15 cellular contexts compared by ENCODE assay signal in the genomic region with DNA sequence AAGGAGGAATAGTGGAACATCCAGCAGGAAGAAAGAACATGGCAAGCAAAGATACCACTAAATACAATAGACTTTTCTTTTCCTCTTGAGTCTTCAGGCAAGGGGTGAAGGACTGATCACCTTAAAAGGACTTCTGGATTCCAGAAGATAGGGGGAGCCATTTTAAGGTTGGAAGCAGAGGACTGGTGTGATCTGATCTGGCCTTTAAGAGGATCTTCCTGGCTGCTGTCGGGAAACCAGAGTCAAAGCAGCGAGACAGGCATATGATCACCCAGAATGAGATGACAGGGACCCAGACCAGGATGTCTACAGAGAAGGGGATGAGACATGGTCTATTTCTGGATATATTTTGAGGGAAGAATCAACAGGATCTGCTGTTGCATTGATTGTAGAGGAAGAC.
DNase-seq lines count a peak whose midpoint lies in the region; ATAC-seq and TF ChIP-seq lines count a peak whose summit lies in the region.
"Had no signal": no experiment of that assay in that cellular context is flagged by ENCODE, and none has a peak within 500 bp of the region (broad histone marks: within the 10 kb centered on the region; RNA-seq: fewer than 3 reads in every experiment).

No MANE protein-coding gene starts in this region.

- TF ChIP-seq CTCF in GM12865 (IDR thresholded peaks at IDR 0.05; ENCODE audit: insufficient read depth, low read depth, low read length, missing control alignments) (no peak), endothelial cell (IDR thresholded peaks at IDR 0.05; ENCODE audit: unreplicated experiment) (peak; percentile 33), gastrocnemius medialis (IDR thresholded peaks at IDR 0.05 in 4 of 5, conservative IDR thresholded peaks at IDR 0.05 in 1 of 5) (peak in 4 of 5 experiments; percentile 6 to 32 (median 24)), upper lobe of right lung (IDR thresholded peaks at IDR 0.05) (no peak)

- no peaks in the 10 kb centered on the region for H3K4me1 ChIP-seq in NT2/D1 (ENCODE audit: insufficient read depth, insufficient read length)
- H3K4me1 ChIP-seq in gastrocnemius medialis, result no peaks in the 10 kb centered on the region
- no peaks in the 10 kb centered on the region for H3K4me1 ChIP-seq in upper lobe of right lung
- H3K4me1 ChIP-seq: esophagus squamous epithelium had no signal

- DNase-seq in GM12865 (ENCODE audit: low read depth), result peak; percentile 9
- peak; percentile 49 for DNase-seq in NT2/D1 (ENCODE audit: low read depth, low spot score)
- no peak for DNase-seq in endothelial cell (ENCODE audit: low spot score)
- peak; percentile 57 to 60 for DNase-seq in gastrocnemius medialis
- DNase-seq in upper lobe of right lung, result no peak
- no peak for DNase-seq in HEK293T (ENCODE audit: extremely low spot score)
- DNase-seq in NCI-H2029 (lab: John Stamatoyannopoulos, UW), result no peak
- DNase-seq: activated CD4-positive, alpha-beta T cell treated with anti-CD3 and anti-CD28 coated beads for 36 hours; activated T-cell treated with anti-CD3 and anti-CD28 coated beads, Interleukin-2, amount 50 U/mL, for 1 hour; esophagus squamous epithelium; mesenchymal stem cell; NCI-H1048; NCI-H446; stimulated activated naive CD4-positive, alpha-beta T cell had no signal

- POLR2A ChIA-PET in HEK293T (lab: Yijun Ruan, JAX), result no interaction called here

- no peaks in the 10 kb centered on the region for H3K9me3 Mint-ChIP-seq in endothelial cell (ENCODE audit: unreplicated experiment)
- H3K9me3 Mint-ChIP-seq: T-helper 1 cell treated with Interleukin-12 subunit alpha and Interleukin-12 subunit beta and Interleukin-4 antibody, amounts not matched to agents 30 μg/mL and 1 μg/mL, for 36 hours had no signal

- no peak overlapping the region for H3K27ac Mint-ChIP-seq in endothelial cell (ENCODE audit: unreplicated experiment)
- H3K27ac Mint-ChIP-seq: activated CD4-positive, alpha-beta T cell treated with anti-CD3 and anti-CD28 coated beads for 36 hours; T-helper 1 cell treated with Interleukin-12 subunit alpha and Interleukin-12 subunit beta and Interleukin-4 antibody, amounts not matched to agents 30 μg/mL and 1 μg/mL, for 36 hours had no signal

- H3K36me3 ChIP-seq in NT2/D1 (ENCODE audit: insufficient read depth, insufficient read length, low read length), result no peaks in the 10 kb centered on the region
- H3K36me3 ChIP-seq in gastrocnemius medialis, result no peaks in the 10 kb centered on the region
- H3K36me3 ChIP-seq in upper lobe of right lung, result no peaks in the 10 kb centered on the region
- H3K36me3 ChIP-seq: esophagus squamous epithelium had no signal

- in situ Hi-C loops in gastrocnemius medialis (cut with MboI; ENCODE audit: low sequenced_read_pairs in 4 of 4), result loop anchor here in 1 of 4 donors (5.0 kb wide), 1 partner anchor 428 kb away; no protein-coding TSS in a partner anchor

- CTCF ChIA-PET in HEK293T (lab: Yijun Ruan, JAX), result no interaction called here

- no peaks in the 10 kb centered on the region for H3K4me1 Mint-ChIP-seq in endothelial cell (ENCODE audit: unreplicated experiment)
- H3K4me1 Mint-ChIP-seq: activated CD4-positive, alpha-beta T cell treated with anti-CD3 and anti-CD28 coated beads for 36 hours had no signal

- ATAC-seq in gastrocnemius medialis (peak; percentile 94 to 97), upper lobe of right lung (no peak)
- ATAC-seq: activated CD4-positive, alpha-beta T cell treated with anti-CD3 and anti-CD28 coated beads for 36 hours had no signal

- TF ChIP-seq POLR2A in gastrocnemius medialis (IDR thresholded peaks at IDR 0.05), result no peak

- no peak overlapping the region for H3K9ac ChIP-seq in NT2/D1 (ENCODE audit: insufficient read length, low read depth)

- intact Hi-C loops in gastrocnemius medialis (cut with DNase I; ENCODE audit: low total_unique reads) (no loop called here), upper lobe of right lung (cut with DNase I) (no loop called here)

- H3K36me3 Mint-ChIP-seq in endothelial cell (ENCODE audit: low read depth, unreplicated experiment), result no peaks in the 10 kb centered on the region

- no peaks in the 10 kb centered on the region for H3K27me3 Mint-ChIP-seq in endothelial cell (ENCODE audit: unreplicated experiment)

- H3K4me3 ChIP-seq in GM12865 (ENCODE audit: low read depth, low read length), result no peak overlapping the region
- H3K4me3 ChIP-seq in NT2/D1 (ENCODE audit: insufficient read length, low read depth), result no peak overlapping the region
- peak overlapping the region in 1 of 4 donors; percentile 17 for H3K4me3 ChIP-seq in gastrocnemius medialis
- no peak overlapping the region for H3K4me3 ChIP-seq in upper lobe of right lung
- H3K4me3 ChIP-seq: esophagus squamous epithelium had no signal

- H3K27me3 ChIP-seq in NT2/D1 (ENCODE audit: insufficient read depth, insufficient read length) (no peaks in the 10 kb centered on the region), gastrocnemius medialis (no peaks in the 10 kb centered on the region), upper lobe of right lung (no peaks in the 10 kb centered on the region)
- H3K27me3 ChIP-seq: esophagus squamous epithelium had no signal

- H3K9me3 ChIP-seq in NT2/D1 (ENCODE audit: insufficient read depth, low read length), result 0 out of 2 replicates have a peak, but pooled peaks cover 5% of the 10 kb centered on the region
- H3K9me3 ChIP-seq in gastrocnemius medialis, result no peaks in the 10 kb centered on the region
- no peaks in the 10 kb centered on the region for H3K9me3 ChIP-seq in upper lobe of right lung
- H3K9me3 ChIP-seq: esophagus squamous epithelium had no signal

- no peak overlapping the region for H3K4me3 Mint-ChIP-seq in endothelial cell (ENCODE audit: unreplicated experiment)
- H3K4me3 Mint-ChIP-seq: activated CD4-positive, alpha-beta T cell treated with anti-CD3 and anti-CD28 coated beads for 36 hours; T-helper 1 cell treated with Interleukin-12 subunit alpha and Interleukin-12 subunit beta and Interleukin-4 antibody, amounts not matched to agents 30 μg/mL and 1 μg/mL, for 36 hours had no signal

- H3K27ac ChIP-seq in gastrocnemius medialis (peak overlapping the region; percentile 24 to 75 (median 36)), upper lobe of right lung (no peak overlapping the region)
- H3K27ac ChIP-seq: esophagus squamous epithelium had no signal

TF ChIP-seq in HEK293T, 16 proteins besides CTCF, POLR2A, EP300 and RAD21:
- no peak for TF ChIP-seq NFRKB (IDR thresholded peaks at IDR 0.05)
- TF ChIP-seq FOXA1 (IDR thresholded peaks at IDR 0.05), result no peak
- TF ChIP-seq SUZ12 (IDR thresholded peaks at IDR 0.05), result no peak
- TF ChIP-seq FOXM1 (IDR thresholded peaks at IDR 0.05; ENCODE audit: borderline replicate concordance), result no peak
- TF ChIP-seq HDGF (IDR thresholded peaks at IDR 0.05; ENCODE audit: borderline replicate concordance), result no peak
- no peak for TF ChIP-seq SP1 (IDR thresholded peaks at IDR 0.05)
- TF ChIP-seq, protein P1, sequence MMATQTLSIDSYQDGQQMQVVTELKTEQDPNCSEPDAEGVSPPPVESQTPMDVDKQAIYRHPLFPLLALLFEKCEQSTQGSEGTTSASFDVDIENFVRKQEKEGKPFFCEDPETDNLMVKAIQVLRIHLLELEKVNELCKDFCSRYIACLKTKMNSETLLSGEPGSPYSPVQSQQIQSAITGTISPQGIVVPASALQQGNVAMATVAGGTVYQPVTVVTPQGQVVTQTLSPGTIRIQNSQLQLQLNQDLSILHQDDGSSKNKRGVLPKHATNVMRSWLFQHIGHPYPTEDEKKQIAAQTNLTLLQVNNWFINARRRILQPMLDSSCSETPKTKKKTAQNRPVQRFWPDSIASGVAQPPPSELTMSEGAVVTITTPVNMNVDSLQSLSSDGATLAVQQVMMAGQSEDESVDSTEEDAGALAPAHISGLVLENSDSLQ (IDR thresholded peaks at IDR 0.05), result no peak
- TF ChIP-seq TARDBP (IDR thresholded peaks at IDR 0.05), result no peak

Comparison
In these comparisons a context has a peak if more than half of its experiments do, and no peak if none do; other contexts are left out.
1. DNase-seq: peak in GM12865 (single experiment), NT2/D1 (single experiment) and gastrocnemius medialis (2 of 2); none in endothelial cell (single experiment), upper lobe of right lung (single experiment), HEK293T (single experiment) and NCI-H2029 (single experiment).
2. CTCF ChIP-seq: peak in endothelial cell (single experiment) and gastrocnemius medialis (4 of 5); none in GM12865 (single experiment) and upper lobe of right lung (single experiment).